Comparison of ENCODE assay signal across 8 cellular contexts in the genomic region with DNA sequence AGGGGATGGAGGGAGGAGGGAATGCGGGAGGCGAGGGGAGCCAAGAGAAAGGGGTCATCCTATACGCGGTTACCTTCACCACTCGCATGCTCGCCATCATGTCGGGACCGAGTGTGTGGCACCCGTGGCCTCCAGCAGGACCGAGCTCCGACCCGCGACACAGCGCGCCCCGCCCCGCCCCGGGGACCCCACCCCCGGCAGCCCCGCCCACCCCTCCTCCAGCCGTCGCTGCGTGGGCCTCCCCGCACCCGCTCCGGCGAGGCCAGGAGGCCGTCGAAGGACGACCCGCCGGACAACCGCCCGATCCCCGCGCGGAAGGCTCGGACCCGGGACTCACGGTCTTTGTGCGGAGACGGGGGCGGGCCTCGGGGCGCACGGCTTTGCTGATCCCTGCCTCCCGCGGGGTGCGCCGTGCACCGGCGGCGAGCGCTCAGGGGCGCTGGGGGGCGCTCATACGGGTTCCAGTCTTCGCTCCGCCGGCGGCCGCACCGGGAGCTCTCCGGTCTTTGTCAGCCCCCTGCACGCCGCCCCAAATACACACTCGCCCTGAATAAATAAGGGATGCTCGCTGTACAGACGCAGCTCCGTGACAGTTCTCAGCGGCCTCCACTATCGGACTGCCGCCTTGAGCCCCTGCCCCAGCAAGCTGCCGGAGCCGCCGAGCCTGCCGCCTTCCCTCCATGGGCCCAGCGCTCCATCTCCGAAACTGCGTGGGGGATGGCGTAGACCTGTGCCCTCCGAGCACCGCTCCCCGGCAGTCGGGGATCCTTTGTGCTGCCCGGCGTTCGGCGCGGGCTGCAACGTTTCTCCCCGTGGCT. TPM values are rescaled to one million over a fixed set of nuclear protein-coding genes. Genes with fewer than 3 reads are reported as not detected.
A peak's percentile ranks its signal among the peaks of the same experiment; 100 is the strongest.
DNase-seq lines count a peak whose midpoint lies in the region; ATAC-seq lines count a peak whose summit lies in the region.

Gene UBE2L6 (minus strand): TSS at position 161 of the 818 bp plus-strand sequence. CDS start 61 bp downstream, at position 100.

- peaks cover 2% of the 10 kb centered on the region for H3K79me1 ChIP-seq in mesenchymal stem cell (replicated peaks; ENCODE audit: low read length, poor library complexity, severe bottlenecking)

- no peaks in the 10 kb centered on the region for H3K27me3 ChIP-seq in effector memory CD4-positive, alpha-beta T cell (replicated peaks; ENCODE audit: control insufficient read depth, insufficient read depth, low read length, poor library complexity, severe bottlenecking)
- no peaks in the 10 kb centered on the region for H3K27me3 ChIP-seq in mesenchymal stem cell (ENCODE audit: control insufficient read depth in 1 of 2, insufficient read depth in 1 of 2, low read length in 2 of 2)

- H3K4ac ChIP-seq in mesenchymal stem cell (ENCODE audit: low read depth in 1 of 2, low read length in 2 of 2), result peak within 1 kb of the TSS; percentile 91 to 93

- H3K18ac ChIP-seq in mesenchymal stem cell (ENCODE audit: low read depth in 1 of 2, low read length in 2 of 2), result peak within 1 kb of the TSS; percentile 94 to 98

- no peak within 1 kb of the TSS for H2AK5ac ChIP-seq in mesenchymal stem cell (ENCODE audit: low read length, severe bottlenecking)

- DNase-seq in SIG-M5 treated with dmso at 0.1 percent for 504 hours (lab: John Stamatoyannopoulos, UW; ENCODE audit: unreplicated experiment) (peak; percentile 42), SIG-M5 (lab: John Stamatoyannopoulos, UW) (no peak), NCI-H345 (lab: John Stamatoyannopoulos, UW) (peak; percentile 61), mesenchymal stem cell (no peak)
- DNase-seq in activated CD8-positive, alpha-beta memory T cell treated with anti-CD3 and anti-CD28 coated beads for 24 hours, result peak; percentile 88
- DNase-seq in effector memory CD4-positive, alpha-beta T cell, result peak; percentile 48 to 76 (median 69)
- peak; percentile 26 for DNase-seq in stimulated activated CD8-positive, alpha-beta memory T cell treated with anti-CD3 and anti-CD28 coated beads, Interleukin-15, amount 100 ng/mL, for 1 hour (ENCODE audit: low read depth)

- no peaks in the 10 kb centered on the region for H3K36me3 ChIP-seq in effector memory CD4-positive, alpha-beta T cell (ENCODE audit: control insufficient read depth, insufficient read depth, low read length)
- H3K36me3 ChIP-seq in mesenchymal stem cell (ENCODE audit: control insufficient read depth in 1 of 2, insufficient read depth in 2 of 2, low read depth in 1 of 2, low read length in 2 of 2), result no peaks in the 10 kb centered on the region

- H3K9ac ChIP-seq in mesenchymal stem cell (ENCODE audit: low read length), result peak within 1 kb of the TSS; percentile 86

- peak within 1 kb of the TSS; percentile 92 for H3K27ac ChIP-seq in effector memory CD4-positive, alpha-beta T cell (ENCODE audit: insufficient read depth, low read length, poor library complexity, severe bottlenecking)
- peak within 1 kb of the TSS; percentile 48 for H3K27ac ChIP-seq in mesenchymal stem cell (ENCODE audit: low read length, poor library complexity, severe bottlenecking)

- peak within 1 kb of the TSS; percentile 74 for H2BK120ac ChIP-seq in mesenchymal stem cell (ENCODE audit: low read depth, low read length)

- peak within 1 kb of the TSS; percentile 99 for H2AFZ ChIP-seq in mesenchymal stem cell (ENCODE audit: low read depth, low read length)

- H3K14ac ChIP-seq in mesenchymal stem cell (ENCODE audit: low read length in 2 of 2), result peak within 1 kb of the TSS in 1 of 2 experiments; percentile 98

- H4K91ac ChIP-seq in mesenchymal stem cell (ENCODE audit: low read length), result peak within 1 kb of the TSS; percentile 97

- H2BK15ac ChIP-seq in mesenchymal stem cell (ENCODE audit: low read depth, poor library complexity, severe bottlenecking), result peak within 1 kb of the TSS; percentile 84

- WGBS in mesenchymal stem cell, result under 1% methylated on average over 61 of the region's 92 CpGs

- H4K8ac ChIP-seq in mesenchymal stem cell (ENCODE audit: low read length), result peak within 1 kb of the TSS; percentile 97

- H3K4me3 ChIP-seq in effector memory CD4-positive, alpha-beta T cell (ENCODE audit: insufficient read depth, low read depth, low read length, poor library complexity, severe bottlenecking), result peak within 1 kb of the TSS; percentile 89
- peak within 1 kb of the TSS; percentile 85 to 90 for H3K4me3 ChIP-seq in mesenchymal stem cell (ENCODE audit: insufficient read depth in 1 of 2, low read depth in 1 of 2, low read length in 2 of 2)

- peak within 1 kb of the TSS; percentile 96 to 99 for H3K23ac ChIP-seq in mesenchymal stem cell (ENCODE audit: low read length in 2 of 2)

- H2BK12ac ChIP-seq in mesenchymal stem cell (ENCODE audit: low read length in 2 of 2), result peak within 1 kb of the TSS; percentile 91 to 93

- peak; percentile 57 for ATAC-seq in HG02970 (IDR thresholded peaks at IDR 0.05; ENCODE audit: low FRiP score, unreplicated experiment)

- H3K9me3 ChIP-seq in effector memory CD4-positive, alpha-beta T cell (ENCODE audit: control insufficient read depth, low read length), result no peaks in the 10 kb centered on the region
- no peaks in the 10 kb centered on the region for H3K9me3 ChIP-seq in mesenchymal stem cell (ENCODE audit: control insufficient read depth, low read length)

- H2BK5ac ChIP-seq in mesenchymal stem cell (ENCODE audit: low read depth, low read length, poor library complexity, severe bottlenecking), result no peak within 1 kb of the TSS

- peaks cover 8% of the 10 kb centered on the region for H3K4me1 ChIP-seq in effector memory CD4-positive, alpha-beta T cell (ENCODE audit: control insufficient read depth, insufficient read depth, low read length, poor library complexity, severe bottlenecking)
- H3K4me1 ChIP-seq in mesenchymal stem cell (ENCODE audit: control insufficient read depth, insufficient read depth, low read depth, low read length), result peaks cover 12% of the 10 kb centered on the region

- peak within 1 kb of the TSS; percentile 97 for H3K4me2 ChIP-seq in mesenchymal stem cell (ENCODE audit: low read length, poor library complexity, severe bottlenecking)

RNA-seq across cellular contexts. Expression of gene UBE2L6, which starts in this region (rescaled TPM):
- polyA plus RNA-seq in mesenchymal stem cell (2013, experiment 1 of 2), result 121 TPM
- polyA plus RNA-seq in mesenchymal stem cell (2013, experiment 2 of 2), result 124 TPM

Comparison
In these comparisons a context has a peak if more than half of its experiments do, and no peak if none do; other contexts are left out.
1. DNase-seq: peak in SIG-M5 treated with dmso at 0.1 percent for 504 hours (single experiment), NCI-H345 (single experiment), activated CD8-positive, alpha-beta memory T cell treated with anti-CD3 and anti-CD28 coated beads for 24 hours (single experiment), effector memory CD4-positive, alpha-beta T cell (3 of 3) and stimulated activated CD8-positive, alpha-beta memory T cell treated with anti-CD3 and anti-CD28 coated beads, Interleukin-15, amount 100 ng/mL, for 1 hour (single experiment); none in SIG-M5 (single experiment) and mesenchymal stem cell (single experiment).